8 cellular contexts compared by ENCODE assay signal in the genomic region with DNA sequence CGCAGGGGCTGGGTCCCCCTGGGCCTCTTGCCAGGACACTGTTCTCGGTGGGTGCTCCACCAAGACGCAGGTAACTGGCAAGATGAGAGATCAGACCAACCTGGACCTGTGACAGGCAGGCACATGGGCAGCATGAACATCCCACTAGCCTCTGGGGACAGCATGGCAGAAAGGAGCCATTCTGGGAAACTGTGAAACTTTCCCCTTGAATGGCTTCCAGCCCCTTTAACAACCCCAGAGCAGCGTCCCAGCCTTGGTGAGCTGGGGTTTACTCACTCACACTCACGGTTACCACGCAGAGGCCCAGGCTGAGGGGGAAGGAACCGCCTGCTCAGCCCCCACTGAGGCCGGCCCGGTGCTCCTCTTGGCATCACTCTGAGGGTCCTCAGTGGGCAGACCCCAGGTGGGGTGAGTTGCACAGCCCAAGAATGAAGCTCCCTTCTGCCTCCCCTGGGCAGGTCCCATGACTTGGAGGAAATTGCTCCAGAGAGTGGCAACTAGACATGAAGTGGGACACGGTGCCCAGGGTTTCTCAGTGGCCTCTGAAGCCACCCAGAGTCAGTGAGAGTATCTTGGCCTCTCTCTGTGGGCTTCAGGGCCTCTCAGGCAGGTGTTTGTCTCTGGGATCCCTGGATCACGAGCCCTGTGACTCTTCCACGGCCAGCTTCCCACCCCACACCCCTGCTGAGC. TPM values are rescaled to one million over a fixed set of nuclear protein-coding genes. Genes with fewer than 3 reads are reported as not detected.
A peak's percentile ranks its signal among the peaks of the same experiment; 100 is the strongest.
DNase-seq lines count a peak whose midpoint lies in the region; ATAC-seq, FAIRE-seq and TF ChIP-seq lines count a peak whose summit lies in the region.

No MANE protein-coding gene starts in this region.

- H3K56ac ChIP-seq in H1 (replicated peaks; ENCODE audit: insufficient read length, low read depth, low read length): no peak overlapping the region

- ATAC-seq in GM21367 (IDR thresholded peaks at IDR 0.05; ENCODE audit: unreplicated experiment) (peak; percentile 40), HG03460 (IDR thresholded peaks at IDR 0.05; ENCODE audit: unreplicated experiment) (peak; percentile 53)

- H3K27me3 ChIP-seq in H1 (replicated peaks in 1 of 4; ENCODE audit: control insufficient read depth in 3 of 4, extremely low read depth in 1 of 4, insufficient read depth in 3 of 4, low read length in 3 of 4): no peaks in the 10 kb centered on the region

- peaks cover 3 to 13% (median 5%) of the 10 kb centered on the region in 4 experiments for H3K4me1 ChIP-seq in H1 (replicated peaks in 1 of 4; ENCODE audit: control insufficient read depth in 3 of 4, insufficient read depth in 4 of 4, low read length in 3 of 4)

- no peaks in the 10 kb centered on the region for H3K79me2 ChIP-seq in H1 (ENCODE audit: control insufficient read depth in 1 of 2, insufficient read depth in 2 of 2, low read length in 2 of 2)

- H4K20me1 ChIP-seq in H1 (replicated peaks in 1 of 2; ENCODE audit: control insufficient read depth in 1 of 2, insufficient read depth in 2 of 2, low read length in 2 of 2): peaks cover 0 to 4% of the 10 kb centered on the region in 2 experiments

- no peaks in the 10 kb centered on the region for H3K79me1 ChIP-seq in H1 (ENCODE audit: low read depth, low read length)

- no peak overlapping the region for H2BK15ac ChIP-seq in H1 (ENCODE audit: low read length)

- H3K4me3 ChIP-seq in H1 (ENCODE audit: extremely low read depth in 1 of 4, insufficient read depth in 2 of 4, low read depth in 3 of 4, low read length in 4 of 4): no peak overlapping the region

- no peak overlapping the region for H2AK5ac ChIP-seq in H1 (ENCODE audit: low read depth, low read length)

- H3K27ac ChIP-seq in H1 (ENCODE audit: low read depth, low read length) (no peak overlapping the region), caudate nucleus (ENCODE audit: low read depth, low read length) (no peak overlapping the region)

- no peaks in the 10 kb centered on the region for H3K9me3 ChIP-seq in H1 (ENCODE audit: insufficient read depth in 2 of 2, low read depth in 1 of 2, low read length in 1 of 2)

- H3K23ac ChIP-seq in H1 (ENCODE audit: insufficient read length): no peak overlapping the region

- no peak overlapping the region for H3K9ac ChIP-seq in H1 (replicated peaks in 1 of 4; ENCODE audit: extremely low read depth in 1 of 4, low read depth in 3 of 4, low read length in 3 of 4)

- H3K4me2 ChIP-seq in H1 (ENCODE audit: insufficient read depth in 1 of 2, low read depth in 2 of 2, low read length in 2 of 2): no peak overlapping the region

- H3K14ac ChIP-seq in H1 (ENCODE audit: insufficient read length): no peak overlapping the region

- H2AFZ ChIP-seq in H1 (ENCODE audit: low read length): no peak overlapping the region

- no peak overlapping the region for H3K18ac ChIP-seq in H1 (ENCODE audit: extremely low read depth, low read length)

- H3K23me2 ChIP-seq in H1 (ENCODE audit: low read depth, low read length): peaks cover 6% of the 10 kb centered on the region; the same call in 1 of the 2 replicates

- H3K4ac ChIP-seq in H1 (replicated peaks; ENCODE audit: insufficient read length, low read depth, low read length): no peak overlapping the region

- no peak for TF ChIP-seq CTCF in H1 (IDR thresholded peaks at IDR 0.05; ENCODE audit: control extremely low read depth in 1 of 3, insufficient read depth in 1 of 3, low read depth in 1 of 3, low read length in 3 of 3)

- no peak overlapping the region for H2BK20ac ChIP-seq in H1 (ENCODE audit: low read length)

- no peak overlapping the region for H2BK12ac ChIP-seq in H1 (ENCODE audit: low read depth, low read length)

- no peaks in the 10 kb centered on the region for H3K36me3 ChIP-seq in H1 (ENCODE audit: control insufficient read depth in 2 of 4, insufficient read depth in 4 of 4, low read length in 3 of 4)

- POLR2A ChIA-PET in H1 (lab: Charles Lee; ENCODE audit: partially characterized antibody): interaction anchor here (1.4 to 2.3 kb wide), 4 partner anchors 19 to 107 kb away, joined by 4 to 10 read pairs (median 6); a partner anchor contains a TSS

- no peak for DNase-seq in GM12892 (ENCODE audit: insufficient read length)
- no peak for DNase-seq in H1 (ENCODE audit: low read depth in 1 of 2, low spot score in 2 of 2)
- DNase-seq in NCI-H2081 treated with DMSO at 0.1 percent for 48 hours (lab: John Stamatoyannopoulos, UW): no peak
- DNase-seq in caudate nucleus (lab: John Stamatoyannopoulos, UW): no peak
- DNase-seq in T-helper 9 cell: no peak
- DNase-seq in H4 (ENCODE audit: low spot score): no peak

- no peak for TF ChIP-seq EP300 in H1 (IDR thresholded peaks at IDR 0.05; ENCODE audit: borderline replicate concordance in 1 of 2, low read depth in 2 of 2, low read length in 2 of 2)

- no peak overlapping the region for H2BK5ac ChIP-seq in H1 (ENCODE audit: low read depth, low read length)

- WGBS in H1 (ENCODE audit: extremely low coverage in 1 of 2, insufficient coverage in 1 of 2, insufficient read length in 1 of 2, insufficient replicate concordance in 2 of 2, low coverage in 1 of 2, low lambda C conversion rate in 2 of 2, missing lambda C conversion rate in 1 of 2), 2 experiments: 93% methylated on average over 12 of the region's 12 CpGs; no CpG with 5 or more reads in 1 of the 2 experiments

- TF ChIP-seq RAD21 in H1 (IDR thresholded peaks at IDR 0.05 in 1 of 2, conservative IDR thresholded peaks at IDR 0.05 in 1 of 2; ENCODE audit: low read depth in 2 of 2, low read length in 2 of 2): no peak

- no peak overlapping the region for H2BK120ac ChIP-seq in H1 (replicated peaks; ENCODE audit: low read depth, low read length)

- H4K8ac ChIP-seq in H1 (ENCODE audit: extremely low read depth, insufficient read depth, low read length): no peak overlapping the region

- FAIRE-seq in GM12892 (lab: Jason Lieb, UNC): peak; percentile 65
- no peak for FAIRE-seq in H1 (lab: Jason Lieb, UNC)

- peak overlapping the region; percentile 48 for H4K91ac ChIP-seq in H1 (replicated peaks; ENCODE audit: insufficient read length, low read length)

- TF ChIP-seq POLR2A in GM12892 (IDR thresholded peaks at IDR 0.05; ENCODE audit: low read depth, low read length): no peak
- TF ChIP-seq POLR2A in H1 (IDR thresholded peaks at IDR 0.05; ENCODE audit: control extremely low read depth in 1 of 2, low read depth in 2 of 2, low read length in 2 of 2): no peak

- H4K5ac ChIP-seq in H1 (ENCODE audit: insufficient read length, low read depth, low read length): no peak overlapping the region

- CTCF ChIA-PET in H1 (lab: Charles Lee; ENCODE audit: partially characterized antibody): interaction anchor here (0.6 to 5.7 kb wide), 24 partner anchors 9 to 535 kb away, joined by 3 to 99 read pairs (median 4); a partner anchor contains a TSS

TF ChIP-seq in H1, 55 proteins besides CTCF, POLR2A, EP300 and RAD21 (continues in another document):
- TF ChIP-seq, protein P1, sequence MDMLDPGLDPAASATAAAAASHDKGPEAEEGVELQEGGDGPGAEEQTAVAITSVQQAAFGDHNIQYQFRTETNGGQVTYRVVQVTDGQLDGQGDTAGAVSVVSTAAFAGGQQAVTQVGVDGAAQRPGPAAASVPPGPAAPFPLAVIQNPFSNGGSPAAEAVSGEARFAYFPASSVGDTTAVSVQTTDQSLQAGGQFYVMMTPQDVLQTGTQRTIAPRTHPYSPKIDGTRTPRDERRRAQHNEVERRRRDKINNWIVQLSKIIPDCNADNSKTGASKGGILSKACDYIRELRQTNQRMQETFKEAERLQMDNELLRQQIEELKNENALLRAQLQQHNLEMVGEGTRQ (IDR thresholded peaks at IDR 0.05; ENCODE audit: low read length): no peak
- TF ChIP-seq KDM4A (IDR thresholded peaks at IDR 0.05; ENCODE audit: low read depth, low read length, severe bottlenecking) (no peak), EZH2 (IDR thresholded peaks at IDR 0.05; ENCODE audit: low read depth, low read length, severe bottlenecking) (no peak), SIRT6 (IDR thresholded peaks at IDR 0.05; ENCODE audit: low read length) (no peak), JUN (IDR thresholded peaks at IDR 0.05; ENCODE audit: low read depth, low read length) (no peak)
- TF ChIP-seq, protein P2, sequence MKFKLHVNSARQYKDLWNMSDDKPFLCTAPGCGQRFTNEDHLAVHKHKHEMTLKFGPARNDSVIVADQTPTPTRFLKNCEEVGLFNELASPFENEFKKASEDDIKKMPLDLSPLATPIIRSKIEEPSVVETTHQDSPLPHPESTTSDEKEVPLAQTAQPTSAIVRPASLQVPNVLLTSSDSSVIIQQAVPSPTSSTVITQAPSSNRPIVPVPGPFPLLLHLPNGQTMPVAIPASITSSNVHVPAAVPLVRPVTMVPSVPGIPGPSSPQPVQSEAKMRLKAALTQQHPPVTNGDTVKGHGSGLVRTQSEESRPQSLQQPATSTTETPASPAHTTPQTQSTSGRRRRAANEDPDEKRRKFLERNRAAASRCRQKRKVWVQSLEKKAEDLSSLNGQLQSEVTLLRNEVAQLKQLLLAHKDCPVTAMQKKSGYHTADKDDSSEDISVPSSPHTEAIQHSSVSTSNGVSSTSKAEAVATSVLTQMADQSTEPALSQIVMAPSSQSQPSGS (IDR thresholded peaks at IDR 0.05; ENCODE audit: low read length): no peak

RNA-seq across cellular contexts. Expression of a gene that starts 15.2 kb away (rescaled TPM):
- 488 TPM for polyA plus RNA-seq in GM12892 (2012; ENCODE audit: missing spikeins)
- 180 and 186 TPM in 2 replicates for total RNA-seq in H1 (2021; fragmentation: NEBNext Ultra II Directional; extraction: Animal tissue kit (Norgen Biotek cat#: 25700))
- polyA plus RNA-seq in H1 (2011; rRNA removed): 121 and 223 TPM in 2 replicates
- polyA plus RNA-seq in H1 (2011; cell fraction: cytosol; rRNA removed): 315 TPM
- polyA plus RNA-seq in H1 (2011; cell fraction: nucleus; rRNA removed): 77.6 TPM
- 220 to 294 TPM (median 265 TPM) in 4 replicates for polyA plus RNA-seq in H1 (2012, experiment 1 of 2)
- 56.5 TPM for polyA plus RNA-seq in H1 (2012, experiment 2 of 2)
- 426 TPM for polyA plus RNA-seq in H1 (2013, experiment 1 of 2)
- polyA plus RNA-seq in H1 (2013, experiment 2 of 2): 449 TPM
- 60.9 and 61.3 TPM in 2 replicates for polyA minus RNA-seq in H1 (2011; rRNA and poly(A)+ RNA removed)
- polyA minus RNA-seq in H1 (2011; cell fraction: cytosol; rRNA and poly(A)+ RNA removed): 75.2 TPM
- 50.3 TPM for polyA minus RNA-seq in H1 (2011; cell fraction: nucleus; rRNA and poly(A)+ RNA removed)
- 317 and 358 TPM in 2 replicates for total RNA-seq in H4 (2014; rRNA removed; shearing (Covaris generic))

RNA-seq across cellular contexts. Expression of a gene that starts 54.5 kb away (rescaled TPM):
- polyA plus RNA-seq in GM12892 (2012; ENCODE audit: missing spikeins): 22.2 TPM
- 24.2 and 30.9 TPM in 2 replicates for total RNA-seq in H1 (2021; fragmentation: NEBNext Ultra II Directional; extraction: Animal tissue kit (Norgen Biotek cat#: 25700))
- 21.2 and 29.0 TPM in 2 replicates for polyA plus RNA-seq in H1 (2011; rRNA removed)
- 23.4 TPM for polyA plus RNA-seq in H1 (2011; cell fraction: cytosol; rRNA removed)
- 28.4 TPM for polyA plus RNA-seq in H1 (2011; cell fraction: nucleus; rRNA removed)
- polyA plus RNA-seq in H1 (2012, experiment 1 of 2): 20.6 to 25.4 TPM (median 23.4 TPM) in 4 replicates
- 20.0 TPM for polyA plus RNA-seq in H1 (2012, experiment 2 of 2)
- polyA plus RNA-seq in H1 (2013, experiment 1 of 2): 9.5 TPM
- 9.4 TPM for polyA plus RNA-seq in H1 (2013, experiment 2 of 2)
- 36.9 and 38.5 TPM in 2 replicates for polyA minus RNA-seq in H1 (2011; rRNA and poly(A)+ RNA removed)
- polyA minus RNA-seq in H1 (2011; cell fraction: cytosol; rRNA and poly(A)+ RNA removed): 23.9 TPM
- 28.7 TPM for polyA minus RNA-seq in H1 (2011; cell fraction: nucleus; rRNA and poly(A)+ RNA removed)
- 18.7 and 19.6 TPM in 2 replicates for total RNA-seq in H4 (2014; rRNA removed; shearing (Covaris generic))
